13 cellular contexts compared by ENCODE assay signal in the genomic region with DNA sequence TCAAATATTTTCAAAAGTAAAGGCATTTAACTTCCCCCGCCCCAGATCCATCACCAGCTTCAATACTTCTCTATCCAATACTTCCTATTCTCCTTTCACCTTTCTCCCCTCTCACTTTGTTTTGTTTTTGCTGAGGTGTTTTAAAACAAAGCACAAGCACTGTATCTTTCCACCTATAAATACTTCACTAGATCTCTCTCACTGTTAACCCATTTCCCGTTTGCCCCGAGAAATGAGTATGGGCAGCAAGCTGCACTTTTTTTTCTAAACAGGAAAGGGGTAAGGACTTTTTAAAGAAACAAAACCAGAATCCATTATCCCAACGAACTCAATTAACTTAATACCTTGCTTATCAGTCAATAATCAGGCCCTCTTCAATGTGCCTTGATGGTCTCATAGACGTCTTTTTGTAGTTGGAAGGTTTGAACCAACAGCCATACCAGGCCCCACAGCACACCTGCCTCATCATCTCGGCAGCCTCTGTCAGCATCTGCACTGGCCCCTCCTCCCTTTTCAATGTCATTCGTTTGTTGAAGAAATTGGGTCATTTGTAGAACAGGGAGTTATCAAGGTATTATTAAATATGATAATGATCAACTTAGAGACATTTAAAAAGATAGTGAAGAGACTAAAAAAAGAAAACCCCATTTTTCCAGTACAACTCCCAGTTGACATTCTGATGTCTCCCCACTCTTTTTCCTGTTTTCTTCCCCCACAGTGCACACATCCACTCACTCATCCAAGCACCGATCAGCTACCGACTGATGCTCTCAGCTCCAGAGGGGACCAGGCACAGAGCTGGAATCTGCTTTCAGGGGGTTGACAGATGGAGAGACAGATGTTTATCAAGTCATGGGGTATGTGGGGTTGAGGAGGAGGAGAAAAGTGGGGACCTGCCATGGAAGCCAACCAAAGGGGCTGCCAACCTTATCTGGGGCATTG. TPM values are rescaled to one million over a fixed set of nuclear protein-coding genes. Genes with fewer than 3 reads are reported as not detected.
"Had no signal": no experiment of that assay in that cellular context is flagged by ENCODE, and none has a peak within 500 bp of the region (broad histone marks: within the 10 kb centered on the region; RNA-seq: fewer than 3 reads in every experiment).

No MANE protein-coding gene starts in this region.

- H3K27ac ChIP-seq: adrenal gland, epithelial cell of prostate, gastrocnemius medialis, left lung had no signal

- H3K4me3 ChIP-seq: adrenal gland, gastrocnemius medialis, left lung had no signal

- H3K27me3 ChIP-seq: adrenal gland, gastrocnemius medialis, left lung had no signal

- H3K4me3 Mint-ChIP-seq: activated naive CD4-positive, alpha-beta T cell treated with anti-CD3 and anti-CD28 coated beads for 36 hours; effector memory CD8-positive, alpha-beta T cell; neural crest cell; WTC11 had no signal

- H3K9me3 Mint-ChIP-seq: activated naive CD4-positive, alpha-beta T cell treated with anti-CD3 and anti-CD28 coated beads for 36 hours; effector memory CD8-positive, alpha-beta T cell; neural crest cell; WTC11 had no signal

- H3K27ac Mint-ChIP-seq: activated naive CD4-positive, alpha-beta T cell treated with anti-CD3 and anti-CD28 coated beads for 36 hours had no signal

- H3K4me1 ChIP-seq: gastrocnemius medialis had no signal

- ATAC-seq: gastrocnemius medialis, left lung, WTC11 had no signal

- H3K9me3 ChIP-seq: adrenal gland, gastrocnemius medialis, left lung had no signal

- H3K36me3 ChIP-seq: adrenal gland, gastrocnemius medialis, left lung had no signal

- DNase-seq: adrenal gland; central memory CD4-positive, alpha-beta T cell; cortex of kidney; gastrocnemius medialis; left lung; stimulated activated CD4-positive, alpha-beta T cell treated with anti-CD3 and anti-CD28 coated beads, Interleukin-12 subunit alpha, Interleukin-12 subunit beta, amount 100 ng/mL, for 4 hours; stimulated activated naive CD4-positive, alpha-beta T cell treated with Interleukin-2 at 50 U/mL for 16 hours; trophoblast cell had no signal

RNA-seq across cellular contexts. Expression of a gene that starts 25.8 kb away (rescaled TPM):
- total RNA-seq: activated naive CD4-positive, alpha-beta T cell treated with anti-CD3 and anti-CD28 coated beads for 36 hours had no signal
